1 cellular context compared by ENCODE assay signal in the genomic region with DNA sequence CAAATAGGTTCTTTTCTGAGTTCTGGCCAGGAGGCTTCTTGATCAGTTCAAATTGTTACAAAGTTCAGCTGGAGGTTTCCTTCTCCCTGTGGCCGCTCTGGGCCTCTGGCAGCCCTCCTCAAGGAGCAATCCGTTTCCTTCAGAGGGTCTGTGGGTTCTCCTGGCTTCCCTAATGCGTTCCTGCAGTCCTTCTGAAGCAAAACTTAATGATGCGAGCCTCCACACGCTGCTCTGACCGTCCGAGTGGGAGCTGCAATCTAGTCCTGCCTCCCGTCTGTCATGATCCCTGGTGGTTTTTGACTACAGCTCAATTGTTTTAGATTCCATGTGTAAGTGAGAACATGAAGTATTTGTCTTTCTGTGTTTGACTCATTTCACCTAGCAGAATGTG.
TF ChIP-seq lines count a peak whose summit lies in the region.

No MANE protein-coding gene starts in this region.

TF ChIP-seq in H1, 55 proteins besides CTCF, POLR2A, EP300 and RAD21:
- TF ChIP-seq BRCA1 (IDR thresholded peaks at IDR 0.05; ENCODE audit: low read depth, low read length): no peak
- no peak for TF ChIP-seq BACH1 (IDR thresholded peaks at IDR 0.05; ENCODE audit: low read length)
- TF ChIP-seq TCF12 (IDR thresholded peaks at IDR 0.05; ENCODE audit: low read depth, low read length): no peak
- no peak for TF ChIP-seq RNF2 (IDR thresholded peaks at IDR 0.05; ENCODE audit: borderline replicate concordance, low read depth, low read length, missing control alignments, poor library complexity, severe bottlenecking)
- no peak for TF ChIP-seq SP4 (IDR thresholded peaks at IDR 0.05; ENCODE audit: low read length)
- TF ChIP-seq HDAC6 (IDR thresholded peaks at IDR 0.05; ENCODE audit: low read depth, low read length): no peak
- TF ChIP-seq NRF1 (IDR thresholded peaks at IDR 0.05; ENCODE audit: low read depth, low read length): no peak
